1 cellular context compared by ENCODE assay signal in the genomic region with DNA sequence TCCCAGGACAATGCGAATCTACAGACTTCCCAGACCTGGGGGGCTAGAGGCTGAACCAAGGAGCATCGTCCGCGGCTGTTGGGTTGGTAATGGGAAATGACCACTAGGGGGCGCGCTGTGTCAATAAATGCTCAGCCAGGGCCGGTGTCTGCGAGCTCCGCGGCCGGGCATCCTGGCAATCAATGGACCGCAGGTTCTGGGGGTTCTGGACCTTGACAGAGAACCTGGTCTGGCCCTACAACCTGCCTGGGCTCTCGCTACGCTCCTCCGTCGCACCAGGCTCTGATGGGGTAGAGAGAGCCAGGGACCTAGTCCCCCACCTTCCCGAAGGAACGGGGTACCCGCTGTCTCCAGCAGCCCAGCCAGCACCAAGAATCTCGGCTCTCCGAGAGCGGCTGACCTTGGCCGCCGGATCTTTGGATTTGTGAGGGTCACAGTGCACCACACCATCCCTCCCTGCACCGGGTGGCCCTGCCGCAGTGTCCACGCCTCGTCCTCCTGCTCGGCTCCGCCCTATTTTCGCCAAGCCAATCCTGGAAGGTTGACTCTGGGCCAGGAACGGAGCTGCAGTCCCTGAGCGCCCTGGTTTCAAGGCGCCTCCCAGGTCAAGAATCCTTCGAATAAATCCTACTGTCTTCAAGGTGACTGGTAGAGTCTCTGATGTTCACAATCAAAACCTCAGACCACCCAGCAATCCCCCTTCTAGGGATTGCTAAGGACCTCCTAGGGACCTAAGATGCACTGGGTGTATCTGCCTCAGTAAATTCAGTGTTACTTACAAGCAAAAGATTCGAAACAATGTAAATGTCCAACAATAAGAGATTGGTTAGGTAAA.
TF ChIP-seq lines count a peak whose summit lies in the region.

No MANE protein-coding gene starts in this region.

TF ChIP-seq in HepG2, 621 proteins besides CTCF, POLR2A, EP300 and RAD21 (continued from another document and continues in another):
- TF ChIP-seq TEAD3 (CRISPR knock-in tag; optimal IDR thresholded peaks at IDR 0.05; ENCODE audit: borderline replicate concordance) (peak; percentile 32), SNRNP70 (IDR thresholded peaks at IDR 0.05; ENCODE audit: low read depth, low read length) (no peak), MIER3 (CRISPR knock-in tag; IDR thresholded peaks at IDR 0.05; ENCODE audit: borderline replicate concordance) (peak; percentile 78; the same call in 1 of the 2 replicates), TCF7L2 (IDR thresholded peaks at IDR 0.05; ENCODE audit: low read depth, low read length) (no peak), UBTF (CRISPR knock-in tag; IDR thresholded peaks at IDR 0.05) (peak; percentile 88), ZNF256 (CRISPR knock-in tag; conservative IDR thresholded peaks at IDR 0.05) (no peak), ZNF839 (CRISPR knock-in tag; IDR thresholded peaks at IDR 0.05; ENCODE audit: borderline replicate concordance) (no peak), CERS6 (CRISPR knock-in tag; IDR thresholded peaks at IDR 0.05) (no peak), DPF2 (CRISPR knock-in tag; IDR thresholded peaks at IDR 0.05; ENCODE audit: borderline replicate concordance, low read depth) (no peak), SMAD9 (CRISPR knock-in tag; IDR thresholded peaks at IDR 0.05) (no peak), ZBTB34 (CRISPR knock-in tag; IDR thresholded peaks at IDR 0.05) (peak; percentile 87), CHD2 (IDR thresholded peaks at IDR 0.05; ENCODE audit: low read depth, low read length) (no peak), ZMAT5 (CRISPR knock-in tag; IDR thresholded peaks at IDR 0.05; ENCODE audit: borderline replicate concordance, low read depth) (no peak), ZNF343 (CRISPR knock-in tag; IDR thresholded peaks at IDR 0.05) (no peak), KLF15 (CRISPR knock-in tag; IDR thresholded peaks at IDR 0.05; ENCODE audit: borderline replicate concordance) (no peak), ZSCAN25 (CRISPR knock-in tag; IDR thresholded peaks at IDR 0.05) (peak; percentile 77; the same call in 1 of the 2 replicates), ZNF639 (CRISPR knock-in tag; conservative IDR thresholded peaks at IDR 0.05) (no peak), HDAC6 (IDR thresholded peaks at IDR 0.05; ENCODE audit: low read depth, low read length) (no peak), ISX (CRISPR knock-in tag; conservative IDR thresholded peaks at IDR 0.05) (no peak), ZNF678 (CRISPR knock-in tag; IDR thresholded peaks at IDR 0.05) (no peak), ZNF737 (CRISPR knock-in tag; IDR thresholded peaks at IDR 0.05; ENCODE audit: borderline replicate concordance) (no peak; the same call in 1 of the 2 replicates), GABPB1 (CRISPR knock-in tag; IDR thresholded peaks at IDR 0.05) (peak; percentile 73), HNF4G (IDR thresholded peaks at IDR 0.05; ENCODE audit: borderline replicate concordance, low read depth, low read length) (0 out of 2 replicates have a peak, but pooled peaks have one; percentile 22), HNF4G (CRISPR knock-in tag; IDR thresholded peaks at IDR 0.05; ENCODE audit: borderline replicate concordance, low read depth) (peak; percentile 70; the same call in 1 of the 2 replicates), FOXK2 (IDR thresholded peaks at IDR 0.05) (no peak), NCOA5 (CRISPR knock-in tag; IDR thresholded peaks at IDR 0.05) (no peak), ZNF276 (CRISPR knock-in tag; IDR thresholded peaks at IDR 0.05; ENCODE audit: low read depth) (no peak), ZNF605 (CRISPR knock-in tag; IDR thresholded peaks at IDR 0.05) (no peak; the same call in 1 of the 2 replicates)
- TF ChIP-seq, protein P1, sequence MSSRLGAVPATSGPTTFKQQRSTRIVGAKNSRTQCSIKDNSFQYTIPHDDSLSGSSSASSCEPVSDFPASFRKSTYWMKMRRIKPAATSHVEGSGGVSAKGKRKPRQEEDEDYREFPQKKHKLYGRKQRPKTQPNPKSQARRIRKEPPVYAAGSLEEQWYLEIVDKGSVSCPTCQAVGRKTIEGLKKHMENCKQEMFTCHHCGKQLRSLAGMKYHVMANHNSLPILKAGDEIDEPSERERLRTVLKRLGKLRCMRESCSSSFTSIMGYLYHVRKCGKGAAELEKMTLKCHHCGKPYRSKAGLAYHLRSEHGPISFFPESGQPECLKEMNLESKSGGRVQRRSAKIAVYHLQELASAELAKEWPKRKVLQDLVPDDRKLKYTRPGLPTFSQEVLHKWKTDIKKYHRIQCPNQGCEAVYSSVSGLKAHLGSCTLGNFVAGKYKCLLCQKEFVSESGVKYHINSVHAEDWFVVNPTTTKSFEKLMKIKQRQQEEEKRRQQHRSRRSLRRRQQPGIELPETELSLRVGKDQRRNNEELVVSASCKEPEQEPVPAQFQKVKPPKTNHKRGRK (CRISPR knock-in tag; IDR thresholded peaks at IDR 0.05): no peak; the same call in 1 of the 2 replicates
- TF ChIP-seq, protein P2, sequence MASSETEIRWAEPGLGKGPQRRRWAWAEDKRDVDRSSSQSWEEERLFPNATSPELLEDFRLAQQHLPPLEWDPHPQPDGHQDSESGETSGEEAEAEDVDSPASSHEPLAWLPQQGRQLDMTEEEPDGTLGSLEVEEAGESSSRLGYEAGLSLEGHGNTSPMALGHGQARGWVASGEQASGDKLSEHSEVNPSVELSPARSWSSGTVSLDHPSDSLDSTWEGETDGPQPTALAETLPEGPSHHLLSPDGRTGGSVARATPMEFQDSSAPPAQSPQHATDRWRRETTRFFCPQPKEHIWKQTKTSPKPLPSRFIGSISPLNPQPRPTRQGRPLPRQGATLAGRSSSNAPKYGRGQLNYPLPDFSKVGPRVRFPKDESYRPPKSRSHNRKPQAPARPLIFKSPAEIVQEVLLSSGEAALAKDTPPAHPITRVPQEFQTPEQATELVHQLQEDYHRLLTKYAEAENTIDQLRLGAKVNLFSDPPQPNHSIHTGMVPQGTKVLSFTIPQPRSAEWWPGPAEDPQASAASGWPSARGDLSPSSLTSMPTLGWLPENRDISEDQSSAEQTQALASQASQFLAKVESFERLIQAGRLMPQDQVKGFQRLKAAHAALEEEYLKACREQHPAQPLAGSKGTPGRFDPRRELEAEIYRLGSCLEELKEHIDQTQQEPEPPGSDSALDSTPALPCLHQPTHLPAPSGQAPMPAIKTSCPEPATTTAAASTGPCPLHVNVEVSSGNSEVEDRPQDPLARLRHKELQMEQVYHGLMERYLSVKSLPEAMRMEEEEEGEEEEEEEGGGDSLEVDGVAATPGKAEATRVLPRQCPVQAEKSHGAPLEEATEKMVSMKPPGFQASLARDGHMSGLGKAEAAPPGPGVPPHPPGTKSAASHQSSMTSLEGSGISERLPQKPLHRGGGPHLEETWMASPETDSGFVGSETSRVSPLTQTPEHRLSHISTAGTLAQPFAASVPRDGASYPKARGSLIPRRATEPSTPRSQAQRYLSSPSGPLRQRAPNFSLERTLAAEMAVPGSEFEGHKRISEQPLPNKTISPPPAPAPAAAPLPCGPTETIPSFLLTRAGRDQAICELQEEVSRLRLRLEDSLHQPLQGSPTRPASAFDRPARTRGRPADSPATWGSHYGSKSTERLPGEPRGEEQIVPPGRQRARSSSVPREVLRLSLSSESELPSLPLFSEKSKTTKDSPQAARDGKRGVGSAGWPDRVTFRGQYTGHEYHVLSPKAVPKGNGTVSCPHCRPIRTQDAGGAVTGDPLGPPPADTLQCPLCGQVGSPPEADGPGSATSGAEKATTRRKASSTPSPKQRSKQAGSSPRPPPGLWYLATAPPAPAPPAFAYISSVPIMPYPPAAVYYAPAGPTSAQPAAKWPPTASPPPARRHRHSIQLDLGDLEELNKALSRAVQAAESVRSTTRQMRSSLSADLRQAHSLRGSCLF (CRISPR knock-in tag; IDR thresholded peaks at IDR 0.05; ENCODE audit: borderline replicate concordance): no peak
- TF ChIP-seq, protein P3, sequence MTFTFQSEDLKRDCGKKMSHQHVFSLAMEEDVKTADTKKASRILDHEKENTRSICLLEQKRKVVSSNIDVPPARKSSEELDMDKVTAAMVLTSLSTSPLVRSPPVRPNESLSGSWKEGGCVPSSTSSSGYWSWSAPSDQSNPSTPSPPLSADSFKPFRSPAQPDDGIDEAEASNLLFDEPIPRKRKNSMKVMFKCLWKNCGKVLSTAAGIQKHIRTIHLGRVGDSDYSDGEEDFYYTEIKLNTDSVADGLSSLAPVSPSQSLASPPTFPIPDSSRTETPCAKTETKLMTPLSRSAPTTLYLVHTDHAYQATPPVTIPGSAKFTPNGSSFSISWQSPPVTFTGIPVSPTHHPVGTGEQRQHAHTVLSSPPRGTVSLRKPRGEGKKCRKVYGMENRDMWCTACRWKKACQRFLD (CRISPR knock-in tag; IDR thresholded peaks at IDR 0.05; ENCODE audit: borderline replicate concordance): peak; percentile 29; the same call in 1 of the 2 replicates
- TF ChIP-seq, protein P4, sequence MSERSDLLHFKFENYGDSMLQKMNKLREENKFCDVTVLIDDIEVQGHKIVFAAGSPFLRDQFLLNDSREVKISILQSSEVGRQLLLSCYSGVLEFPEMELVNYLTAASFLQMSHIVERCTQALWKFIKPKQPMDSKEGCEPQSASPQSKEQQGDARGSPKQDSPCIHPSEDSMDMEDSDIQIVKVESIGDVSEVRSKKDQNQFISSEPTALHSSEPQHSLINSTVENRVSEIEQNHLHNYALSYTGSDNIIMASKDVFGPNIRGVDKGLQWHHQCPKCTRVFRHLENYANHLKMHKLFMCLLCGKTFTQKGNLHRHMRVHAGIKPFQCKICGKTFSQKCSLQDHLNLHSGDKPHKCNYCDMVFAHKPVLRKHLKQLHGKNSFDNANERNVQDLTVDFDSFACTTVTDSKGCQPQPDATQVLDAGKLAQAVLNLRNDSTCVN (CRISPR knock-in tag; IDR thresholded peaks at IDR 0.05; ENCODE audit: borderline replicate concordance): no peak
- TF ChIP-seq, protein P5, sequence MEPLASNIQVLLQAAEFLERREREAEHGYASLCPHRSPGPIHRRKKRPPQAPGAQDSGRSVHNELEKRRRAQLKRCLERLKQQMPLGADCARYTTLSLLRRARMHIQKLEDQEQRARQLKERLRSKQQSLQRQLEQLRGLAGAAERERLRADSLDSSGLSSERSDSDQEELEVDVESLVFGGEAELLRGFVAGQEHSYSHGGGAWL (CRISPR knock-in tag; IDR thresholded peaks at IDR 0.05): peak; percentile 70
